Comparison of ENCODE assay signal across 12 cellular contexts in the genomic region with DNA sequence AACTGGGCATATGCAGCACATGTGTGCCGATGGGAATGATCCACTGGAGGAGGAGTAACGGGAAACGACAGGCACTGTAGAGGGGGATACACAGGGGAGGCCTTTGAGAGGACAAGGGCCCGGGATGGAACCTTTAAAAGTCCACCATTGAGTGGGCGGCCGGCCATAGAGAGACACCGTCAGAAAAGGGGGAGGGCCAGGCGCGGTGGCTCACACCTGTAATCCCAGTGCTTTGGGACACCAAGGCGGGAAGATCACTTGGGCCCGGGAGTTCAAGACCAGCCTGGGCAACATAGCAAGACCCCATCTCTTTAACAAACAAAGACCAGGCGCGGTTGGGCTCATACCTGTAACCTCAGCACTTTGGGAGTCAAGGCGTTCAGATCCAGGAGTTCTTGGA. TPM values are rescaled to one million over a fixed set of nuclear protein-coding genes. Genes with fewer than 3 reads are reported as not detected.
DNase-seq lines count a peak whose midpoint lies in the region; ATAC-seq and TF ChIP-seq lines count a peak whose summit lies in the region.
"Not testable (repeated sequence)": the region's sequence is repeated elsewhere in the genome, so short reads cannot be mapped to it uniquely, and the experiment has no call there.
"Had no signal": no experiment of that assay in that cellular context is flagged by ENCODE, and none has a peak within 500 bp of the region (broad histone marks: within the 10 kb centered on the region; RNA-seq: fewer than 3 reads in every experiment).

No MANE protein-coding gene starts in this region.

- H3K27me3 Mint-ChIP-seq in HFFc6 (ENCODE audit: insufficient read depth), result not testable (repeated sequence)

- not testable (repeated sequence) for H3K36me3 ChIP-seq in adrenal gland (replicated peaks in 1 of 2); lung (ENCODE audit: control insufficient read depth in 2 of 2, insufficient read depth in 2 of 2, low read length in 2 of 2); parathyroid adenoma (ENCODE audit: control insufficient read depth, insufficient read depth, low read length)

- not testable (repeated sequence) for TF ChIP-seq CTCF in GM13976 (IDR thresholded peaks at IDR 0.05; ENCODE audit: borderline replicate concordance, control extremely low read depth, extremely low read depth, insufficient read depth, missing control alignments); HFFc6 (IDR thresholded peaks at IDR 0.05); adrenal gland (IDR thresholded peaks at IDR 0.05); lung (IDR thresholded peaks at IDR 0.05; ENCODE audit: control extremely low read depth, extremely low read depth); parathyroid adenoma (IDR thresholded peaks at IDR 0.05)

- in situ Hi-C loops in GM13976 (cut with MboI; ENCODE audit: low sequenced_read_pairs, unreplicated experiment), result not testable (repeated sequence)

- not testable (repeated sequence) for H3K36me3 Mint-ChIP-seq in HFFc6 (ENCODE audit: low read depth)

- intact Hi-C loops in adrenal gland (cut with DNase I); left cardiac atrium (cut with DNase I): not testable (repeated sequence)

- DNase-seq in GM13976 (ENCODE audit: low spot score) (peak; percentile 1), adrenal gland (peak in 4 of 7 donors; percentile 18 to 68 (median 32)), left cardiac atrium (peak; percentile 24), lung (ENCODE audit: low spot score) (peak; percentile 28), ureter (ENCODE audit: low spot score) (peak; percentile 43)
- not testable (repeated sequence) for DNase-seq in HFFc6

- H3K4me1 ChIP-seq in adrenal gland (replicated peaks in 1 of 2); lung (ENCODE audit: control insufficient read depth in 2 of 2, insufficient read depth in 2 of 2, low read length in 2 of 2); parathyroid adenoma: not testable (repeated sequence)

- H3K27me3 ChIP-seq in adrenal gland; lung (ENCODE audit: control insufficient read depth, insufficient read depth); parathyroid adenoma (ENCODE audit: control insufficient read depth, insufficient read depth, low read length): not testable (repeated sequence)

- not testable (repeated sequence) for H2AFZ ChIP-seq in parathyroid adenoma

- H3K4me2 ChIP-seq in parathyroid adenoma (ENCODE audit: low read length), result not testable (repeated sequence)

- 95 to 99% (median 97%) methylated on average over 13 to 14 of the region's 14 CpGs for WGBS in adrenal gland, 4 donors
- 98 to 99% methylated on average over 13 to 14 of the region's 14 CpGs for WGBS in lung, 2 donors

- H3K9me3 ChIP-seq in adrenal gland (replicated peaks in 1 of 3); lung (ENCODE audit: control insufficient read depth in 2 of 2, insufficient read depth in 1 of 2, low read length in 1 of 2); parathyroid adenoma (ENCODE audit: control insufficient read depth, low read length): not testable (repeated sequence)

- not testable (repeated sequence) for TF ChIP-seq POLR2A in adrenal gland (IDR thresholded peaks at IDR 0.05)

- not testable (repeated sequence) for H3K79me2 ChIP-seq in parathyroid adenoma

- H3K4me3 Mint-ChIP-seq in HFFc6, result not testable (repeated sequence)

- H3K9ac ChIP-seq in parathyroid adenoma, result not testable (repeated sequence)

- H3K27ac Mint-ChIP-seq in HFFc6, result peak overlapping the region; percentile 39; the same call in 1 of the 2 replicates

- H3K27ac ChIP-seq in adrenal gland, result peak overlapping the region in 3 of 5 donors; percentile 19 to 73 (median 54)
- H3K27ac ChIP-seq in lung (ENCODE audit: low read depth in 1 of 2, low read length in 1 of 2), result not testable (repeated sequence)
- peak overlapping the region; percentile 74 for H3K27ac ChIP-seq in parathyroid adenoma

- ATAC-seq in left cardiac atrium; lung (ENCODE audit: insufficient read depth, low FRiP score): not testable (repeated sequence)

- not testable (repeated sequence) for H3K4me1 Mint-ChIP-seq in HFFc6 (ENCODE audit: low read depth)

- H3K9me3 Mint-ChIP-seq in HFFc6, result not testable (repeated sequence)

- H3K4me3 ChIP-seq in adrenal gland; lung; parathyroid adenoma (ENCODE audit: low read depth, low read length): not testable (repeated sequence)

RNA-seq across cellular contexts. Expression of a gene that starts 32.7 kb away (rescaled TPM):
- total RNA-seq in HFFc6 (2021; fragmentation: NEBNext Ultra II Directional; extraction: Animal tissue kit (Norgen Biotek cat#: 25700)), result 10 to 100 TPM; 62.9 to 78.5 (median 73.8) TPM
- total RNA-seq in adrenal gland, result 100 to 1,000 TPM in 4 of 8 donors, 10 to 100 TPM in 4; 76.5 to 140 (median 99.2) TPM
- polyA plus RNA-seq in adrenal gland, result 100 to 1,000 TPM in 1 of 3 donors, 10 to 100 TPM in 2; 49.2 to 132 (median 76.0) TPM
- total RNA-seq in left cardiac atrium, result 10 to 100 TPM; 39.9 to 72.3 TPM
- total RNA-seq in lung, result 10 to 100 TPM; 41.8 to 62.1 TPM
- polyA plus RNA-seq in lung, result 10 to 100 TPM; 39.4 to 53.2 TPM
- 85.2 TPM for total RNA-seq in ureter

RNA-seq across cellular contexts. Expression of a gene that starts 39.2 kb away (rescaled TPM):
- under 1 TPM in 1 of 6 experiments, not detected in 5; 0.24 TPM for total RNA-seq in HFFc6 (2021; fragmentation: NEBNext Ultra II Directional; extraction: Animal tissue kit (Norgen Biotek cat#: 25700))
- total RNA-seq in adrenal gland (1 to 10 TPM in 1 of 8 donors, under 1 TPM in 6, not detected in 1; 0.28 to 7.0 (median 0.57) TPM), left cardiac atrium (not detected), lung (10 to 100 TPM in 1 of 2 donors, 1 to 10 TPM in 1; 9.8 to 10.2 TPM), ureter (0.44 TPM)
- polyA plus RNA-seq in adrenal gland (under 1 TPM; 0.49 to 0.80 (median 0.67) TPM), lung (1 to 10 TPM; 1.8 to 2.3 TPM)
- total RNA-seq: CD4-positive, alpha-beta memory T cell; PC-3; Right ventricle myocardium superior; SJSA1 had no signal
- polyA plus RNA-seq: CD4-positive, alpha-beta memory T cell had no signal

RNA-seq across cellular contexts. Expression of a gene that starts 50.7 kb away (rescaled TPM):
- not detected for total RNA-seq in HFFc6 (2021; fragmentation: NEBNext Ultra II Directional; extraction: Animal tissue kit (Norgen Biotek cat#: 25700))
- total RNA-seq in adrenal gland, result not detected
- polyA plus RNA-seq in adrenal gland, result under 1 TPM; 0.26 to 0.80 (median 0.64) TPM
- not detected for total RNA-seq in left cardiac atrium
- not detected for total RNA-seq in lung
- polyA plus RNA-seq in lung, result under 1 TPM; 0.07 to 0.37 TPM
- 0.60 TPM for total RNA-seq in ureter
- total RNA-seq: GM23338, PC-3, Right ventricle myocardium superior, SJSA1 had no signal
